8 cellular contexts compared by ENCODE assay signal in the genomic region with DNA sequence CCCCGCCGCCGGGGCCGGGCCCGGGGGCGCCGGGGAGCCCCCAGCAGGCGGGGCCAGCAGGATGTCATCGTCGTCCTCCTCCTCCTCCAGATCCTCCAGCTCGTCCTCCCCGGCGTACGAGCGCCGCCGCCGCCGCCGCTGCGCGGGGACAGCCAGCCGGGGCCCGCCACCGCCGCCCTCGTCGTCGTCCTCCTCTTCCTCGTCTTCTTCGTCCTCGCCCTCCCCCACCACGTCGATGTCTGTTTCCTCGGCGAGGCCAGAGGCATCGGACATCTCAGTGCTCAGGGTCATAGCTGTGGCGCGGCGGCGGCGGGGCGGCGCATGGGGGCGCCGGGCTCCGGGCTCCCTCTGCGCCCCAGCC. TPM values are rescaled to one million over a fixed set of nuclear protein-coding genes. Genes with fewer than 3 reads are reported as not detected.
DNase-seq lines count a peak whose midpoint lies in the region; ATAC-seq, FAIRE-seq and TF ChIP-seq lines count a peak whose summit lies in the region.

No MANE protein-coding gene starts in this region.

- no peaks in the 10 kb centered on the region for H3K9me3 ChIP-seq in astrocyte (ENCODE audit: insufficient read depth, low read depth, low read length)
- no peaks in the 10 kb centered on the region for H3K9me3 ChIP-seq in mesodermal cell (ENCODE audit: control insufficient read depth, low read length)

- no peak overlapping the region for H2AFZ ChIP-seq in astrocyte (ENCODE audit: low read depth, low read length)

- H3K4me1 Mint-ChIP-seq in astrocyte (ENCODE audit: low read depth, unreplicated experiment), result no peaks in the 10 kb centered on the region

- peaks cover 12% of the 10 kb centered on the region for H3K9me3 Mint-ChIP-seq in astrocyte (ENCODE audit: unreplicated experiment)

- ATAC-seq in HG03139 (IDR thresholded peaks at IDR 0.05; ENCODE audit: unreplicated experiment) (no peak), GM21381 (IDR thresholded peaks at IDR 0.05; ENCODE audit: unreplicated experiment) (no peak)

- peak overlapping the region; percentile 66 for H3K4me3 ChIP-seq in astrocyte (ENCODE audit: insufficient read depth, low read depth, low read length)
- peak overlapping the region; percentile 55 for H3K4me3 ChIP-seq in mesodermal cell (ENCODE audit: extremely low read depth, insufficient read depth, low read length, poor library complexity, severe bottlenecking)

- peaks cover 29% of the 10 kb centered on the region for H4K20me1 ChIP-seq in astrocyte (ENCODE audit: insufficient read depth, low read length)

- peak overlapping the region; percentile 95 for H3K9ac ChIP-seq in astrocyte (ENCODE audit: low read length)

- H3K27ac ChIP-seq in astrocyte (ENCODE audit: low read depth, low read length) (peak overlapping the region; percentile 85), mesodermal cell (ENCODE audit: low read depth, low read length, severe bottlenecking) (no peak overlapping the region)

- WGBS in mesodermal cell (ENCODE audit: insufficient coverage in 2 of 2), 2 experiments, result 0% methylated on average over 30 to 44 of the region's 48 CpGs

- peaks cover 54% of the 10 kb centered on the region for H3K79me2 ChIP-seq in astrocyte (ENCODE audit: insufficient read depth, low read length)

- H3K27me3 Mint-ChIP-seq in astrocyte (ENCODE audit: low read depth, unreplicated experiment), result peaks cover 63% of the 10 kb centered on the region

- H3K4me3 Mint-ChIP-seq in astrocyte (ENCODE audit: unreplicated experiment), result peak overlapping the region; percentile 84

- no peak for TF ChIP-seq CTCF in astrocyte (IDR thresholded peaks at IDR 0.05; ENCODE audit: insufficient read depth, low read depth, low read length)

- H3K27ac Mint-ChIP-seq in astrocyte (ENCODE audit: unreplicated experiment), result peak overlapping the region; percentile 88

- H3K4me1 ChIP-seq in astrocyte (ENCODE audit: insufficient read depth, low read length) (peaks cover 26% of the 10 kb centered on the region), mesodermal cell (ENCODE audit: control insufficient read depth, insufficient read depth, low read length, poor library complexity, severe bottlenecking) (peaks cover 4% of the 10 kb centered on the region)

- peaks cover 9% of the 10 kb centered on the region for H3K27me3 ChIP-seq in astrocyte (ENCODE audit: insufficient read depth, low read length)

- no peak for FAIRE-seq in astrocyte (lab: Jason Lieb, UNC)

- H3K36me3 Mint-ChIP-seq in astrocyte (ENCODE audit: low read depth, unreplicated experiment), result peaks cover 5% of the 10 kb centered on the region

- peak overlapping the region; percentile 92 for H3K4me2 ChIP-seq in astrocyte (ENCODE audit: low read length)

- H3K36me3 ChIP-seq in astrocyte (ENCODE audit: insufficient read depth, low read length) (peaks cover 3% of the 10 kb centered on the region), mesodermal cell (ENCODE audit: control insufficient read depth, insufficient read depth, low read length) (peaks cover 6% of the 10 kb centered on the region)

- DNase-seq in NCI-H82 (lab: John Stamatoyannopoulos, UW), result peak; percentile 58
- DNase-seq in NCI-H82 treated with DMSO at 0.1 percent for 48 hours (lab: John Stamatoyannopoulos, UW; ENCODE audit: unreplicated experiment), result no peak
- peak; percentile 25 for DNase-seq in HuH-7.5 (ENCODE audit: low spot score)
- no peak for DNase-seq in astrocyte (ENCODE audit: low read depth)
- no peak for DNase-seq in NCI-H2029 (lab: John Stamatoyannopoulos, UW)

RNA-seq across cellular contexts. Expression of a gene that starts 0.5 kb away (rescaled TPM):
- 13.5 and 16.9 TPM in 2 replicates for total RNA-seq in astrocyte
- 26.0 TPM for polyA plus RNA-seq in mesodermal cell (2013, experiment 1 of 2)
- polyA plus RNA-seq in mesodermal cell (2013, experiment 2 of 2), result 31.6 TPM

RNA-seq across cellular contexts. Expression of a gene that starts 50.2 kb away (rescaled TPM):
- 475 and 524 TPM in 2 replicates for total RNA-seq in astrocyte
- 799 TPM for polyA plus RNA-seq in mesodermal cell (2013, experiment 1 of 2)
- 865 TPM for polyA plus RNA-seq in mesodermal cell (2013, experiment 2 of 2)

Comparison
In these comparisons a context has a peak if more than half of its experiments do, and no peak if none do; other contexts are left out.
1. DNase-seq: peak in NCI-H82 (single experiment) and HuH-7.5 (single experiment); none in NCI-H82 treated with DMSO at 0.1 percent for 48 hours (single experiment), astrocyte (single experiment) and NCI-H2029 (single experiment).